In the genomic region with DNA sequence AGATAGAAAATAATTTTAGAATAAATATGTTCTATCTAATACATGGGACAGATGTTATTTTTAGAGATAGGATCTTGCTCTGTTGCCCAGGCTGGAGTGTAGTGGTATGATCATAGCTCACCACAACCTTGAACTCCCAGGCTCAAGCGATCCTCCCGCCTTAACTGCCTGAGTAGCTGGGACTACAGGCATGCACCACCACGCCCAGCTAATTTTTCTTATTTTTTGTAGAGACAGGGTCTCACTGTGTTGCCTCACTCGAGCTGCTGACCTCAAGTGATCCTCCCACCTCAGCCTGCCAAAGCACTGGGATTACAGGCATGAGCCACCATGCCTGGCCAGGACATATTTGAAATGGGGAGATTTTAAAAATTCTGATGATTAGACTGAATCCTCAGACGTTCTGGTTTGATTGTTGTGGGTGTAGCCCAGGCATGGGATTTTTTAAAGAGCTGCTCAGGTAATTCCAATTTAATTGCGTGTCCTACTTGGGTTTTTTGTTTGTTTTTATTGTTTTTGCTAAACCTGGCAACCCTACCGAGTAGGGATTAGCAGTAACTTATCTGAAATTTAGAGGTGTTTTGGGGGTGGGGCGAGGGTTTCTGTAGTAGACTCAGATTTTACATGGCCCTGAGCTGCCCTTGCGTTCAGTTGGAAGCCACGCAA, we compare ENCODE assay signal across 14 cellular contexts.
DNase-seq lines count a peak whose midpoint lies in the region; ATAC-seq and TF ChIP-seq lines count a peak whose summit lies in the region.
"Had no signal": no experiment of that assay in that cellular context is flagged by ENCODE, and none has a peak within 500 bp of the region (broad histone marks: within the 10 kb centered on the region; RNA-seq: fewer than 3 reads in every experiment).

No MANE protein-coding gene starts in this region.

- in situ Hi-C loops in mammary epithelial cell (cut with MboI; ENCODE audit: low sequenced_read_pairs in 2 of 2) = no loop called here

- dilution Hi-C loops in mammary epithelial cell (cut with HindIII; ENCODE audit: low sequenced_read_pairs) = no loop called here

- no peak for DNase-seq in CD4-positive, CD25-positive, alpha-beta regulatory T cell
- DNase-seq in mammary epithelial cell = peak; percentile 32
- no peak for DNase-seq in nephron progenitor cell
- no peak for DNase-seq in head of caudate nucleus
- DNase-seq in endothelial cell (ENCODE audit: low spot score) = no peak
- DNase-seq in COLO829 (ENCODE audit: low spot score) = no peak
- no peak for DNase-seq in sigmoid colon
- DNase-seq: NCI-H2081 treated with DMSO at 0.1 percent for 48 hours had no signal

- 88% methylated on average over 10 of the region's 10 CpGs for WGBS in mammary epithelial cell (ENCODE audit: low coverage, missing lambda C conversion rate)
- WGBS in sigmoid colon, 2 donors = 81 to 86% methylated on average over 10 of the region's 10 CpGs

- H3K4me1 Mint-ChIP-seq in CD4-positive, CD25-positive, alpha-beta regulatory T cell = peaks cover 0 to 17% (median 13%) of the 10 kb centered on the region in 4 donors
- peaks cover 36% of the 10 kb centered on the region for H3K4me1 Mint-ChIP-seq in nephron progenitor cell
- no peaks in the 10 kb centered on the region for H3K4me1 Mint-ChIP-seq in endothelial cell (ENCODE audit: unreplicated experiment)

- TF ChIP-seq POLR2A in sigmoid colon (IDR thresholded peaks at IDR 0.05) = no peak

- peak overlapping the region in 2 of 3 donors; percentile 43 to 57 for H3K27ac Mint-ChIP-seq in CD4-positive, CD25-positive, alpha-beta regulatory T cell
- H3K27ac Mint-ChIP-seq in nephron progenitor cell = peak overlapping the region; percentile 25
- H3K27ac Mint-ChIP-seq in endothelial cell (ENCODE audit: unreplicated experiment) = no peak overlapping the region
- H3K27ac Mint-ChIP-seq: activated CD4-positive, alpha-beta memory T cell treated with anti-CD3 and anti-CD28 coated beads for 36 hours; activated naive CD8-positive, alpha-beta T cell treated with anti-CD3 and anti-CD28 coated beads, Interleukin-2, amount 50 U/mL, for 24 hours had no signal

- H3K36me3 ChIP-seq in CD4-positive, CD25-positive, alpha-beta regulatory T cell (ENCODE audit: control insufficient read depth, insufficient read depth, low read length) = peaks cover 36% of the 10 kb centered on the region
- H3K36me3 ChIP-seq in Loucy (ENCODE audit: insufficient read depth, low read length) (peaks cover 4% of the 10 kb centered on the region; the same call in 1 of the 2 replicates), mammary epithelial cell (ENCODE audit: insufficient read depth, low read length) (no peaks in the 10 kb centered on the region), sigmoid colon (no peaks in the 10 kb centered on the region)
- H3K36me3 ChIP-seq: right atrium auricular region had no signal

- CTCF ChIA-PET in mammary epithelial cell (lab: Charles Lee; ENCODE audit: low non-redundant PET) = no interaction called here

- H3K9me3 ChIP-seq in CD4-positive, CD25-positive, alpha-beta regulatory T cell (ENCODE audit: control insufficient read depth in 2 of 2, low read length in 2 of 2) = no peaks in the 10 kb centered on the region
- no peaks in the 10 kb centered on the region for H3K9me3 ChIP-seq in Loucy (ENCODE audit: insufficient read depth, low read depth, low read length)
- H3K9me3 ChIP-seq in mammary epithelial cell (replicated peaks; ENCODE audit: insufficient read depth, low read length) = no peaks in the 10 kb centered on the region
- H3K9me3 ChIP-seq in sigmoid colon = no peaks in the 10 kb centered on the region
- H3K9me3 ChIP-seq: Peyer's patch, right atrium auricular region had no signal

- H4K20me1 ChIP-seq in Loucy (ENCODE audit: insufficient read depth, low read length, poor library complexity, severe bottlenecking) = no peaks in the 10 kb centered on the region
- no peaks in the 10 kb centered on the region for H4K20me1 ChIP-seq in mammary epithelial cell (ENCODE audit: insufficient read depth, low read length)

- intact Hi-C loops in mammary epithelial cell (cut with micrococcal nuclease) = no loop called here
- intact Hi-C loops in head of caudate nucleus (cut with DNase I) = no loop called here
- intact Hi-C loops in sigmoid colon (cut with DNase I) = no loop called here

- H3K9ac ChIP-seq in Loucy (ENCODE audit: low read depth, low read length, poor library complexity, severe bottlenecking) = peak overlapping the region; percentile 67
- no peak overlapping the region for H3K9ac ChIP-seq in mammary epithelial cell (ENCODE audit: insufficient read depth, low read length)

- no peak overlapping the region for H2AFZ ChIP-seq in Loucy (ENCODE audit: low read length)
- H2AFZ ChIP-seq in mammary epithelial cell (ENCODE audit: low read depth, low read length) = no peak overlapping the region

- no peaks in the 10 kb centered on the region for H3K9me2 ChIP-seq in Loucy (replicated peaks; ENCODE audit: low read depth, low read length)

- H3K4me1 ChIP-seq in CD4-positive, CD25-positive, alpha-beta regulatory T cell (ENCODE audit: control insufficient read depth, insufficient read depth, low read length, poor library complexity, severe bottlenecking) = peaks cover 11% of the 10 kb centered on the region
- H3K4me1 ChIP-seq in Loucy (ENCODE audit: insufficient read depth, low read length, poor library complexity, severe bottlenecking) (peaks cover 49% of the 10 kb centered on the region), mammary epithelial cell (ENCODE audit: insufficient read depth, low read length) (peaks cover 11% of the 10 kb centered on the region), sigmoid colon (peaks cover 0 to 20% (median 19%) of the 10 kb centered on the region in 4 donors)

- ATAC-seq in CD4-positive, CD25-positive, alpha-beta regulatory T cell (ENCODE audit: low read depth in 2 of 2) = no peak

- no peaks in the 10 kb centered on the region for H3K27me3 Mint-ChIP-seq in CD4-positive, CD25-positive, alpha-beta regulatory T cell
- H3K27me3 Mint-ChIP-seq in nephron progenitor cell (ENCODE audit: low read depth, poor library complexity) (no peaks in the 10 kb centered on the region), endothelial cell (ENCODE audit: unreplicated experiment) (peaks cover 4% of the 10 kb centered on the region)
- H3K27me3 Mint-ChIP-seq: activated CD4-positive, alpha-beta memory T cell treated with anti-CD3 and anti-CD28 coated beads for 36 hours; activated naive CD8-positive, alpha-beta T cell treated with anti-CD3 and anti-CD28 coated beads, Interleukin-2, amount 50 U/mL, for 24 hours; central memory CD8-positive, alpha-beta T cell had no signal

- BruUV-seq in mammary epithelial cell (replicated peaks; lab: Mats Ljungman, UMichigan) = no TSS peak

- H3F3A ChIP-seq in Loucy (ENCODE audit: low read depth) = no peaks in the 10 kb centered on the region

- no peak for TF ChIP-seq EP300 in sigmoid colon (IDR thresholded peaks at IDR 0.05)

- H3K27ac ChIP-seq in CD4-positive, CD25-positive, alpha-beta regulatory T cell (ENCODE audit: insufficient read depth, low read length, poor library complexity, severe bottlenecking) = no peak overlapping the region
- H3K27ac ChIP-seq in mammary epithelial cell (ENCODE audit: insufficient read depth, low read depth, low read length) = no peak overlapping the region
- no peak overlapping the region for H3K27ac ChIP-seq in sigmoid colon
- H3K27ac ChIP-seq: right atrium auricular region had no signal

- no peak overlapping the region for H3K4me3 ChIP-seq in CD4-positive, CD25-positive, alpha-beta regulatory T cell (ENCODE audit: low read depth, low read length)
- no peak overlapping the region for H3K4me3 ChIP-seq in Loucy (ENCODE audit: low read length, poor library complexity, severe bottlenecking)
- no peak overlapping the region for H3K4me3 ChIP-seq in mammary epithelial cell (replicated peaks in 1 of 3; ENCODE audit: insufficient read depth in 1 of 3, low read depth in 2 of 3, low read length in 3 of 3)
- H3K4me3 ChIP-seq in sigmoid colon = no peak overlapping the region
- H3K4me3 ChIP-seq: Peyer's patch, right atrium auricular region had no signal

- H3K36me3 Mint-ChIP-seq in CD4-positive, CD25-positive, alpha-beta regulatory T cell = peaks cover 18% of the 10 kb centered on the region
- no peaks in the 10 kb centered on the region for H3K36me3 Mint-ChIP-seq in nephron progenitor cell (ENCODE audit: low read depth)
- no peaks in the 10 kb centered on the region for H3K36me3 Mint-ChIP-seq in endothelial cell (ENCODE audit: low read depth, unreplicated experiment)

- H3K79me2 ChIP-seq in Loucy (ENCODE audit: insufficient read depth, low read length) (no peaks in the 10 kb centered on the region), mammary epithelial cell (ENCODE audit: insufficient read depth, low read length) (no peaks in the 10 kb centered on the region)

- no peaks in the 10 kb centered on the region for H3K27me3 ChIP-seq in CD4-positive, CD25-positive, alpha-beta regulatory T cell (ENCODE audit: control insufficient read depth, insufficient read depth, low read length)
- H3K27me3 ChIP-seq in Loucy (ENCODE audit: insufficient read depth, low read length, poor library complexity, severe bottlenecking) = no peaks in the 10 kb centered on the region
- no peaks in the 10 kb centered on the region for H3K27me3 ChIP-seq in mammary epithelial cell (ENCODE audit: insufficient read depth, low read length)
- no peaks in the 10 kb centered on the region for H3K27me3 ChIP-seq in sigmoid colon
- H3K27me3 ChIP-seq: Peyer's patch, right atrium auricular region had no signal

- H3K4me3 Mint-ChIP-seq in CD4-positive, CD25-positive, alpha-beta regulatory T cell = no peak overlapping the region
- no peak overlapping the region for H3K4me3 Mint-ChIP-seq in nephron progenitor cell
- no peak overlapping the region for H3K4me3 Mint-ChIP-seq in endothelial cell (ENCODE audit: unreplicated experiment)
- H3K4me3 Mint-ChIP-seq: activated CD4-positive, alpha-beta memory T cell treated with anti-CD3 and anti-CD28 coated beads for 36 hours; activated naive CD8-positive, alpha-beta T cell treated with anti-CD3 and anti-CD28 coated beads, Interleukin-2, amount 50 U/mL, for 24 hours; central memory CD8-positive, alpha-beta T cell had no signal

- H3K9me3 Mint-ChIP-seq in CD4-positive, CD25-positive, alpha-beta regulatory T cell = no peaks in the 10 kb centered on the region
- no peaks in the 10 kb centered on the region for H3K9me3 Mint-ChIP-seq in nephron progenitor cell
- no peaks in the 10 kb centered on the region for H3K9me3 Mint-ChIP-seq in endothelial cell (ENCODE audit: unreplicated experiment)
- H3K9me3 Mint-ChIP-seq: activated CD4-positive, alpha-beta memory T cell treated with anti-CD3 and anti-CD28 coated beads for 36 hours; activated naive CD8-positive, alpha-beta T cell treated with anti-CD3 and anti-CD28 coated beads, Interleukin-2, amount 50 U/mL, for 24 hours; central memory CD8-positive, alpha-beta T cell had no signal

- H3K4me2 ChIP-seq in Loucy (ENCODE audit: low read depth, low read length, poor library complexity, severe bottlenecking) (peak overlapping the region; percentile 63), mammary epithelial cell (ENCODE audit: insufficient read depth, low read depth, low read length) (no peak overlapping the region)

- TF ChIP-seq CTCF in Loucy (conservative IDR thresholded peaks at IDR 0.05; ENCODE audit: low read length) = no peak
- TF ChIP-seq CTCF in mammary epithelial cell (conservative IDR thresholded peaks at IDR 0.05 in 1 of 2, IDR thresholded peaks at IDR 0.05 in 1 of 2; ENCODE audit: extremely low read depth in 1 of 2, insufficient read depth in 1 of 2, low read depth in 1 of 2, low read length in 2 of 2) = no peak
- TF ChIP-seq CTCF in nephron progenitor cell (IDR thresholded peaks at IDR 0.05) = no peak
- TF ChIP-seq CTCF in endothelial cell (IDR thresholded peaks at IDR 0.05; ENCODE audit: unreplicated experiment) = no peak
- TF ChIP-seq CTCF in sigmoid colon (IDR thresholded peaks at IDR 0.05) = no peak
